Comparison of ENCODE assay signal across 27 cellular contexts in the genomic region with DNA sequence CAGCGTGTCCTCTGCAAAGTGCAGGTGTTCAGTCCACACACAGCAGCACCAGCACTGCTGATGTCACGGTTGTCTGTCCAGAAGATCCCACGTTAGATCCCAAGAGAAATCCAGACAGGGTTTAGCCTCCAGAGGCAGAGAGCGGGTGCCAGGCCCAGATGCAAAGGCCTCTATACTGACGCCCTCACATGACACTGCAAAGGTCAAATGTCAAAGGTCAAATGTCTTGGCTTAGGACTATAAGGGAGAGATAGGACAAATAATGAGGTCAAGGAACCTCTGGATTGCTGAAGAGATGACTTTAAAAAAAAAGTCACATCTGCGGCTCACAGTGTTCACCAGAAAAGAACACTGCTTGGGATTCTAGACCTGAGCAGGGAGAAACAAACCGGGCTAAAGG.
"Had no signal": no experiment of that assay in that cellular context is flagged by ENCODE, and none has a peak within 500 bp of the region (broad histone marks: within the 10 kb centered on the region; RNA-seq: fewer than 3 reads in every experiment).

No MANE protein-coding gene starts in this region.

- H3K9me3 Mint-ChIP-seq: activated naive CD4-positive, alpha-beta T cell treated with anti-CD3 and anti-CD28 coated beads, Interleukin-2, amount 50 U/mL, for 72 hours; activated naive CD8-positive, alpha-beta T cell treated with anti-CD3 and anti-CD28 coated beads, Interleukin-2, amount 50 U/mL, for 24 hours; brain; WTC11 had no signal

- H3K27me3 Mint-ChIP-seq: activated naive CD8-positive, alpha-beta T cell treated with anti-CD3 and anti-CD28 coated beads, Interleukin-2, amount 50 U/mL, for 24 hours had no signal

- ATAC-seq: activated CD8-positive, alpha-beta T cell treated with anti-CD3 and anti-CD28 coated beads, Interleukin-2, amount 10 ng/mL, durations not matched to agents 7 days and 5 days; activated naive CD4-positive, alpha-beta T cell treated with anti-CD3 and anti-CD28 coated beads, Interleukin-2, amount 50 U/mL, for 72 hours; activated naive CD8-positive, alpha-beta T cell treated with anti-CD3 and anti-CD28 coated beads, Interleukin-2, amount 50 U/mL, for 24 hours; SK-N-SH treated with all-trans-retinoic acid at 6 μM for 48 hours; WTC11 had no signal

- H3K27me3 ChIP-seq: Peyer's patch, SJSA1 had no signal

- DNase-seq: activated CD4-positive, alpha-beta T cell treated with anti-CD3 and anti-CD28 coated beads for 48 hours; activated CD4-positive, alpha-beta T cell treated with anti-CD3 and anti-CD28 coated beads, Interleukin-2, amount 50 U/mL, for 4 hours; activated CD4-positive, CD25-positive, alpha-beta regulatory T cell treated with anti-CD3 and anti-CD28 coated beads, Interleukin-2, amount 50 U/mL, for 72 hours; activated CD8-positive, alpha-beta memory T cell treated with anti-CD3 and anti-CD28 coated beads, Interleukin-2, amount 50 U/mL, for 48 hours; activated CD8-positive, alpha-beta T cell treated with anti-CD3 and anti-CD28 coated beads, Interleukin-2, amount 10 ng/mL, durations not matched to agents 7 days and 5 days; activated effector memory CD4-positive, alpha-beta T cell treated with anti-CD3 and anti-CD28 coated beads, Interleukin-2, amount 50 U/mL, for 16 hours; activated naive CD4-positive, alpha-beta T cell treated with Interleukin-2 at 50 U/mL for 16 hours; activated naive CD8-positive, alpha-beta T cell treated with anti-CD3 and anti-CD28 coated beads, Interleukin-2, amount 50 U/mL, for 24 hours; activated T-cell treated with anti-CD3 and anti-CD28 coated beads, Interleukin-2, amount 50 U/mL, for 1 hour; amniotic stem cell; KG1; NCI-H1092; NCI-H1417 treated with DMSO at 0.1 percent for 48 hours; NCI-H1694; NCI-H2029; NCI-H2107; NCI-H510A treated with DMSO at 0.1 percent for 48 hours; NCI-H69; Peyer's patch; SHP77; SW 1271 had no signal

- H3K4me3 ChIP-seq: Peyer's patch, SJSA1 had no signal

- H3K4me1 ChIP-seq: Peyer's patch, SJSA1 had no signal

- H3K4me3 Mint-ChIP-seq: activated CD8-positive, alpha-beta T cell treated with anti-CD3 and anti-CD28 coated beads, Interleukin-2, amount 10 ng/mL, durations not matched to agents 7 days and 5 days; activated naive CD8-positive, alpha-beta T cell treated with anti-CD3 and anti-CD28 coated beads, Interleukin-2, amount 50 U/mL, for 24 hours; brain; WTC11 had no signal

- H3K9me3 ChIP-seq: Peyer's patch, SJSA1 had no signal

- H3K4me1 Mint-ChIP-seq: WTC11 had no signal

- H3K27ac Mint-ChIP-seq: activated CD8-positive, alpha-beta T cell treated with anti-CD3 and anti-CD28 coated beads, Interleukin-2, amount 10 ng/mL, durations not matched to agents 7 days and 5 days; activated naive CD4-positive, alpha-beta T cell treated with anti-CD3 and anti-CD28 coated beads, Interleukin-2, amount 50 U/mL, for 72 hours; activated naive CD8-positive, alpha-beta T cell treated with anti-CD3 and anti-CD28 coated beads, Interleukin-2, amount 50 U/mL, for 24 hours; WTC11 had no signal

- FAIRE-seq: astrocyte had no signal

- H3K27ac ChIP-seq: Peyer's patch, SJSA1 had no signal

- H3K36me3 Mint-ChIP-seq: activated naive CD4-positive, alpha-beta T cell treated with anti-CD3 and anti-CD28 coated beads, Interleukin-2, amount 50 U/mL, for 72 hours; WTC11 had no signal

- H3K36me3 ChIP-seq: Peyer's patch, SJSA1 had no signal
